34 cellular contexts compared by ENCODE assay signal in the genomic region with DNA sequence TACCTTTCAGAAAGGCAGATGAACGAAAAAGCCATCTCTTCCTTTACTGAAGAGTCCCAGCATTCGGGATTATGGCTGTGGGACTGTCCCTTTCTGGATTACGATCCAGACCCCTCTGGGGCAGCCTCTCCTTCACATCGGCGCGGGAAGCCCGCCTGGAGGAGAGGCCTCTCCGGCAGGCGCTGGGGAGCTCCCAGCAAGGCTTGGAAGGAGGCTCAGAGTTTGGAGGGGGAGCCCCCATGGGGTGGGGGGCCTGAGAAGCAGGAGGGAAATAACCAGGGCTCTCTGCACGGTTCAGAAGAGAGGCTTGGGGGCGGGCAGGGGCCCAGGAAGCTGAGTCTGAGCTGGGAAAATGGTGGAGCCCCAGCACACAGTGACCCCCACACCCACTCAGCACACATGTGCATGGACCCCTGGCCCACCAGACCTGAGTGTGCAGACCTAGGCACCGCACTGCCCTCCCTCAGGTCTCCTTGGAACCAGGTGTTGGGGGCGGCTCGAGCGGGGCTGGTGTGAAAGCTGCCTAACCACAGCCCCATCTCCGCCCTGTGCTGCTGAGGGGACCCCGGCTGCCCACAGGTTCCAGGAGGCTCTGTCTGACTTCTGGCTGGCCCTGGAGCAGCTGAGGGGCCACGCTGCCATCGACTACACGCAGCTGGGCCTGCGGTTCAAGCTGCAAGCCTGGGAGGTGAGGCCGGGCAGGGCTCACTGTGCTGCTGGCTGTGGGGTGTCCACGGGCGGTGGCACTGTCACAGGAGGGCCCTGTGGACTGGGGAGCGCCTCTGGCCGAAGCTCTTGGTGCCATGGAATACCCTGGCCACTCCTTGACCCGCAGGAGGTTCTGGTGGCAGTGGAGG. TPM values are rescaled to one million over a fixed set of nuclear protein-coding genes. Genes with fewer than 3 reads are reported as not detected.
DNase-seq lines count a peak whose midpoint lies in the region; ATAC-seq, FAIRE-seq and TF ChIP-seq lines count a peak whose summit lies in the region.
"Had no signal": no experiment of that assay in that cellular context is flagged by ENCODE, and none has a peak within 500 bp of the region (broad histone marks: within the 10 kb centered on the region; RNA-seq: fewer than 3 reads in every experiment).

No MANE protein-coding gene starts in this region.

- H3K36me3 Mint-ChIP-seq in memory B cell, result no peaks in the 10 kb centered on the region
- H3K36me3 Mint-ChIP-seq: CD8-positive, alpha-beta T cell; naive thymus-derived CD8-positive, alpha-beta T cell; stimulated activated naive B cell treated with anti-CD40 and anti-IgM and Interleukin-4, amounts not matched to agents 10 μg/mL and 1 μg/mL and 100 μg/mL, for 72 hours had no signal

- TF ChIP-seq RAD21 in K562 (CRISPR knock-in tag; conservative IDR thresholded peaks at IDR 0.05 in 1 of 2, IDR thresholded peaks at IDR 0.05 in 1 of 2), result no peak

- H3K36me3 ChIP-seq in left ventricle myocardium inferior (no peaks in the 10 kb centered on the region), K562 (ENCODE audit: control insufficient read depth, insufficient read depth, low read length) (no peaks in the 10 kb centered on the region)
- H3K36me3 ChIP-seq: HAP-1, Peyer's patch, SJCRH30, suprapubic skin, upper lobe of left lung had no signal

- intact Hi-C loops in left cardiac atrium (cut with DNase I), result no loop called here
- intact Hi-C loops in left ventricle myocardium inferior (cut with micrococcal nuclease), result no loop called here
- intact Hi-C loops in K562 (cut with micrococcal nuclease), result loop anchor here (10.0 kb wide), 1 partner anchor 123 kb away; a partner anchor contains a TSS

- TF ChIP-seq CTCF in left ventricle myocardium inferior (IDR thresholded peaks at IDR 0.05; ENCODE audit: borderline replicate concordance), result no peak
- no peak for TF ChIP-seq CTCF in K562 (IDR thresholded peaks at IDR 0.05 in 2 of 3, conservative IDR thresholded peaks at IDR 0.05 in 1 of 3; ENCODE audit: insufficient read depth in 2 of 3, low read depth in 1 of 3, low read length in 3 of 3)

- H3K4me3 Mint-ChIP-seq in memory B cell, result peak overlapping the region; percentile 12
- H3K4me3 Mint-ChIP-seq: activated CD4-positive, alpha-beta T cell treated with anti-CD3 and anti-CD28 coated beads, Interleukin-2, amount 10 ng/mL, durations not matched to agents 24 days and 14 days; CD8-positive, alpha-beta T cell; naive thymus-derived CD8-positive, alpha-beta T cell; stimulated activated naive B cell treated with anti-CD40 and anti-IgM and Interleukin-4, amounts not matched to agents 10 μg/mL and 1 μg/mL and 100 μg/mL, for 72 hours had no signal

- no peak overlapping the region for H3K27ac Mint-ChIP-seq in memory B cell
- H3K27ac Mint-ChIP-seq: activated CD4-positive, alpha-beta T cell treated with anti-CD3 and anti-CD28 coated beads, Interleukin-2, amount 10 ng/mL, durations not matched to agents 24 days and 14 days; CD8-positive, alpha-beta T cell; naive thymus-derived CD8-positive, alpha-beta T cell; stimulated activated naive B cell treated with anti-CD40 and anti-IgM and Interleukin-4, amounts not matched to agents 10 μg/mL and 1 μg/mL and 100 μg/mL, for 72 hours had no signal

- in situ Hi-C loops in K562 (cut with MboI), result no loop called here

- no TSS peak for BruUV-seq in K562 (replicated peaks; lab: Mats Ljungman, UMichigan)

- H3K9me1 ChIP-seq in K562 (ENCODE audit: control insufficient read depth, insufficient read depth, low read length), result no peaks in the 10 kb centered on the region

- CTCF ChIA-PET in K562 (lab: Yijun Ruan, JAX; ENCODE audit: low intra/inter-chr PET ratio), result no interaction called here

- H3K4me2 ChIP-seq in K562 (ENCODE audit: insufficient read depth, low read length), result no peak overlapping the region

- no peaks in the 10 kb centered on the region for H3K27me3 ChIP-seq in left ventricle myocardium inferior (ENCODE audit: low read depth)
- H3K27me3 ChIP-seq in K562 (ENCODE audit: control insufficient read depth in 2 of 2, insufficient read depth in 2 of 2, low read length in 2 of 2), result no peaks in the 10 kb centered on the region
- H3K27me3 ChIP-seq: Peyer's patch, suprapubic skin, upper lobe of left lung had no signal

- H3K9me3 Mint-ChIP-seq in memory B cell, result no peaks in the 10 kb centered on the region
- H3K9me3 Mint-ChIP-seq: activated CD4-positive, alpha-beta T cell treated with anti-CD3 and anti-CD28 coated beads, Interleukin-2, amount 10 ng/mL, durations not matched to agents 24 days and 14 days; CD8-positive, alpha-beta T cell; naive thymus-derived CD8-positive, alpha-beta T cell; stimulated activated naive B cell treated with anti-CD40 and anti-IgM and Interleukin-4, amounts not matched to agents 10 μg/mL and 1 μg/mL and 100 μg/mL, for 72 hours had no signal

- H3K4me3 ChIP-seq in left ventricle myocardium inferior (no peak overlapping the region), K562 (no peak overlapping the region)
- H3K4me3 ChIP-seq: GM12878, HAP-1, Peyer's patch, SJCRH30, skin epidermis, suprapubic skin, upper lobe of left lung had no signal

- peaks cover 1% of the 10 kb centered on the region for H3K27me3 Mint-ChIP-seq in memory B cell
- H3K27me3 Mint-ChIP-seq: naive thymus-derived CD8-positive, alpha-beta T cell had no signal

- no peak for FAIRE-seq in K562 (lab: Jason Lieb, UNC)
- FAIRE-seq: A204.1, astrocyte, GM12878, islet of Langerhans had no signal

- POLR2A ChIA-PET in K562 (lab: Yijun Ruan, JAX), result interaction anchor here (1.0 to 1.3 kb wide), 3 partner anchors 8 to 20 kb away, joined by 3 to 4 read pairs (median 4); no protein-coding TSS in a partner anchor

- peak; percentile 3 for DNase-seq in left cardiac atrium
- DNase-seq in left ventricle myocardium inferior, result no peak
- DNase-seq in K562 (ENCODE audit: extremely low read depth in 1 of 4, low spot score in 3 of 4), result no peak
- DNase-seq in memory B cell (ENCODE audit: low spot score in 2 of 2), result no peak
- DNase-seq in NCI-H82 (lab: John Stamatoyannopoulos, UW), result no peak
- no peak for DNase-seq in CD1c-positive myeloid dendritic cell (ENCODE audit: extremely low spot score)
- DNase-seq in activated naive CD4-positive, alpha-beta T cell treated with Interleukin-2 at 50 U/mL for 16 hours, result no peak
- DNase-seq: activated CD4-positive, alpha-beta T cell treated with anti-CD3 and anti-CD28 coated beads, Interleukin-2, amount 10 ng/mL, durations not matched to agents 24 days and 14 days; activated CD8-positive, alpha-beta memory T cell treated with anti-CD3 and anti-CD28 coated beads for 24 hours; activated effector memory CD4-positive, alpha-beta T cell treated with Interleukin-2 at 50 U/mL for 16 hours; activated T-cell treated with anti-CD3 and anti-CD28 coated beads for 4 hours; caudate nucleus; CD8-positive, alpha-beta T cell; glutamatergic neuron; Karpas-422; naive thymus-derived CD8-positive, alpha-beta T cell; NCI-H1436; NCI-H2081 treated with DMSO at 0.1 percent for 48 hours; NCI-H226; Peyer's patch; SJCRH30; stimulated activated naive B cell treated with anti-CD40 and anti-IgM and Interleukin-4, amounts not matched to agents 10 μg/mL and 1 μg/mL and 100 μg/mL, for 72 hours had no signal

- no peaks in the 10 kb centered on the region for H4K20me1 ChIP-seq in K562 (replicated peaks; ENCODE audit: control insufficient read depth, insufficient read depth, low read length)

- peak overlapping the region in 1 of 2 experiments; percentile 47; a peak in 1 of 4 replicates for H3K9ac ChIP-seq in K562 (ENCODE audit: insufficient read depth in 1 of 2, low read depth in 2 of 2, low read length in 2 of 2)

- no peak for TF ChIP-seq EP300 in K562 (IDR thresholded peaks at IDR 0.05; ENCODE audit: low read length)

- H3K4me1 ChIP-seq in left ventricle myocardium inferior (peaks cover 29% of the 10 kb centered on the region), K562 (replicated peaks in 1 of 2; ENCODE audit: control insufficient read depth in 2 of 2, insufficient read depth in 2 of 2, low read length in 2 of 2) (peaks cover 25 to 83% of the 10 kb centered on the region in 2 experiments)

- H3K4me1 Mint-ChIP-seq in memory B cell, result peaks cover 8% of the 10 kb centered on the region
- H3K4me1 Mint-ChIP-seq: activated CD4-positive, alpha-beta T cell treated with anti-CD3 and anti-CD28 coated beads, Interleukin-2, amount 10 ng/mL, durations not matched to agents 24 days and 14 days had no signal

- 75% methylated on average over 24 of the region's 27 CpGs for WGBS in K562 (ENCODE audit: insufficient coverage, low coverage, missing lambda C conversion rate)

- H3K79me2 ChIP-seq in K562 (ENCODE audit: control insufficient read depth, insufficient read depth, low read length), result peaks cover 4% of the 10 kb centered on the region; the same call in 2 of the 3 replicates

- no peaks in the 10 kb centered on the region for H3K9me3 ChIP-seq in left ventricle myocardium inferior (replicated peaks)
- H3K9me3 ChIP-seq in K562 (replicated peaks; ENCODE audit: control insufficient read depth, insufficient read depth, low read depth, low read length), result no peaks in the 10 kb centered on the region
- H3K9me3 ChIP-seq: HAP-1, Peyer's patch, SJCRH30, suprapubic skin, upper lobe of left lung had no signal

- no peak overlapping the region for H2AFZ ChIP-seq in K562 (ENCODE audit: low read depth, low read length)

- H3K27ac ChIP-seq in left ventricle myocardium inferior (replicated peaks), result no peak overlapping the region
- H3K27ac ChIP-seq in K562 (ENCODE audit: extremely low read depth, low read depth, low read length), result no peak overlapping the region
- H3K27ac ChIP-seq: Peyer's patch, SJCRH30, skin epidermis, suprapubic skin, upper lobe of left lung had no signal

- TF ChIP-seq POLR2A in K562 (conservative IDR thresholded peaks at IDR 0.05), result no peak

- no peak for ATAC-seq in left cardiac atrium
- ATAC-seq in K562, result no peak
- ATAC-seq in memory B cell (ENCODE audit: low read depth), result no peak
- no peak for ATAC-seq in GM21423 (IDR thresholded peaks at IDR 0.05; ENCODE audit: unreplicated experiment)
- ATAC-seq: CD8-positive, alpha-beta T cell; esophagus mucosa; GM12878; naive thymus-derived CD8-positive, alpha-beta T cell; stimulated activated naive B cell treated with anti-CD40 and anti-IgM and Interleukin-4, amounts not matched to agents 10 μg/mL and 1 μg/mL and 100 μg/mL, for 72 hours had no signal

RNA-seq across cellular contexts. Expression of a gene that starts 4.5 kb away (rescaled TPM):
- total RNA-seq in left cardiac atrium, result 1 to 10 TPM; 2.5 to 5.3 TPM
- 2.0 TPM for total RNA-seq in left ventricle myocardium inferior
- total RNA-seq in K562 (2011; cell fraction: chromatin; rRNA removed; ENCODE audit: low replicate concordance), result 0.25 and 0.97 TPM in 2 replicates
- 1.6 and 1.8 TPM in 2 replicates for total RNA-seq in K562 (2011; cell fraction: nucleolus; rRNA removed)
- 0.69 and 0.88 TPM in 2 replicates for total RNA-seq in K562 (2011; cell fraction: nucleoplasm; rRNA removed)
- total RNA-seq in K562 (2014; rRNA removed), result 0.33 and 0.50 TPM in 2 replicates
- total RNA-seq in K562 (2014; rRNA removed; fragmentation: Illumina TruSeq; extraction: Trizol), result not detected in 2 replicates
- total RNA-seq in K562 (2015; rRNA removed; fragmentation: Illumina TruSeq; extraction: Trizol), result 0.07 TPM in 1 of 2 replicates, not detected in the other
- 0.63 and 1.2 TPM in 2 replicates for total RNA-seq in K562 (2021)
- 0.11 and 0.22 TPM in 2 replicates for polyA plus RNA-seq in K562 (2011; rRNA removed)
- 0.13 and 0.36 TPM in 2 replicates for polyA plus RNA-seq in K562 (2011; cell fraction: cytosol; rRNA removed)
- polyA plus RNA-seq in K562 (2011; cell fraction: nucleus; rRNA removed), result 2.8 and 4.7 TPM in 2 replicates
- polyA plus RNA-seq in K562 (2012), result 0.34 and 2.4 TPM in 2 replicates
- not detected in 2 replicates for polyA plus RNA-seq in K562 (2014; fragmentation: Illumina TruSeq; extraction: Trizol)
- not detected for polyA plus RNA-seq in K562 (2014; fragmentation: Nextera tagmentation; extraction: Ambion mirVana)
- 0.20 and 0.50 TPM in 2 replicates for polyA plus RNA-seq in K562 (2014; rRNA removed)
- not detected in 2 replicates for polyA minus RNA-seq in K562 (2011; rRNA and poly(A)+ RNA removed)
- polyA minus RNA-seq in K562 (2011; cell fraction: cytosol; rRNA and poly(A)+ RNA removed), result not detected in 2 replicates
- polyA minus RNA-seq in K562 (2011; cell fraction: nucleus; rRNA and poly(A)+ RNA removed), result 0.81 and 1.00 TPM in 2 replicates
- total RNA-seq: fibroblast of villous mesenchyme, GM12878, SJCRH30 had no signal

RNA-seq across cellular contexts. Expression of a gene that starts 4.7 kb away (rescaled TPM):
- 10 to 100 TPM in 1 of 2 donors, 1 to 10 TPM in 1; 8.0 to 11.7 TPM for total RNA-seq in left cardiac atrium
- 9.2 TPM for total RNA-seq in left ventricle myocardium inferior
- total RNA-seq in K562 (2011; cell fraction: chromatin; rRNA removed; ENCODE audit: low replicate concordance), result 17.3 and 38.8 TPM in 2 replicates
- total RNA-seq in K562 (2011; cell fraction: nucleolus; rRNA removed), result 26.5 and 29.7 TPM in 2 replicates
- 17.2 and 17.5 TPM in 2 replicates for total RNA-seq in K562 (2011; cell fraction: nucleoplasm; rRNA removed)
- total RNA-seq in K562 (2014; rRNA removed), result 6.5 and 6.7 TPM in 2 replicates
- 1.3 and 1.5 TPM in 2 replicates for total RNA-seq in K562 (2014; rRNA removed; fragmentation: Illumina TruSeq; extraction: Trizol)
- total RNA-seq in K562 (2015; rRNA removed; fragmentation: Illumina TruSeq; extraction: Trizol), result 3.3 and 3.4 TPM in 2 replicates
- total RNA-seq in K562 (2021), result 11.7 and 12.5 TPM in 2 replicates
- polyA plus RNA-seq in K562 (2011; rRNA removed), result 3.9 and 8.0 TPM in 2 replicates
- polyA plus RNA-seq in K562 (2011; cell fraction: cytosol; rRNA removed), result 5.1 and 8.7 TPM in 2 replicates
- polyA plus RNA-seq in K562 (2011; cell fraction: nucleus; rRNA removed), result 60.2 and 73.6 TPM in 2 replicates
- 7.9 and 18.3 TPM in 2 replicates for polyA plus RNA-seq in K562 (2012)
- polyA plus RNA-seq in K562 (2014; fragmentation: Illumina TruSeq; extraction: Trizol), result 5.6 and 8.5 TPM in 2 replicates
- under 1 TPM; 0.29 to 0.35 TPM for polyA plus RNA-seq in K562 (2014; fragmentation: Nextera tagmentation; extraction: Ambion mirVana)
- 8.6 and 10.2 TPM in 2 replicates for polyA plus RNA-seq in K562 (2014; rRNA removed)
- 2.0 and 3.0 TPM in 2 replicates for polyA minus RNA-seq in K562 (2011; rRNA and poly(A)+ RNA removed)
- 2.3 and 5.6 TPM in 2 replicates for polyA minus RNA-seq in K562 (2011; cell fraction: cytosol; rRNA and poly(A)+ RNA removed)
- 6.2 and 8.9 TPM in 2 replicates for polyA minus RNA-seq in K562 (2011; cell fraction: nucleus; rRNA and poly(A)+ RNA removed)

RNA-seq across cellular contexts. Expression of a gene that starts 13.5 kb away (rescaled TPM):
- total RNA-seq in left cardiac atrium (not detected), left ventricle myocardium inferior (not detected), K562 (2014; rRNA removed) (0.16 and 0.27 TPM in 2 replicates), K562 (2014; rRNA removed; fragmentation: Illumina TruSeq; extraction: Trizol) (not detected in 2 replicates), K562 (2015; rRNA removed; fragmentation: Illumina TruSeq; extraction: Trizol) (0.08 TPM in 1 of 2 replicates, not detected in the other), K562 (2021) (0.13 and 0.18 TPM in 2 replicates)
- total RNA-seq in K562 (2011; cell fraction: chromatin; rRNA removed; ENCODE audit: low replicate concordance), result 0.23 and 0.67 TPM in 2 replicates
- 0.50 and 0.53 TPM in 2 replicates for total RNA-seq in K562 (2011; cell fraction: nucleolus; rRNA removed)
- total RNA-seq in K562 (2011; cell fraction: nucleoplasm; rRNA removed), result 0.22 TPM in 1 of 2 replicates, not detected in the other
- polyA plus RNA-seq in K562 (2011; rRNA removed) (0.06 and 0.11 TPM in 2 replicates), K562 (2014; fragmentation: Illumina TruSeq; extraction: Trizol) (0.07 TPM in 1 of 2 replicates, not detected in the other), K562 (2014; fragmentation: Nextera tagmentation; extraction: Ambion mirVana) (not detected), K562 (2014; rRNA removed) (0.20 TPM in 1 of 2 replicates, not detected in the other)
- polyA plus RNA-seq in K562 (2011; cell fraction: cytosol; rRNA removed), result 0.04 and 0.27 TPM in 2 replicates
- 0.63 and 1.0 TPM in 2 replicates for polyA plus RNA-seq in K562 (2011; cell fraction: nucleus; rRNA removed)
- 0.12 and 0.16 TPM in 2 replicates for polyA plus RNA-seq in K562 (2012)
- polyA minus RNA-seq in K562 (2011; rRNA and poly(A)+ RNA removed), result not detected in 2 replicates
- polyA minus RNA-seq in K562 (2011; cell fraction: cytosol; rRNA and poly(A)+ RNA removed), result not detected in 2 replicates
- polyA minus RNA-seq in K562 (2011; cell fraction: nucleus; rRNA and poly(A)+ RNA removed), result 0.13 and 0.22 TPM in 2 replicates
- total RNA-seq: activated CD4-positive, alpha-beta T cell treated with anti-CD3 and anti-CD28 coated beads, Interleukin-2, amount 10 ng/mL, durations not matched to agents 24 days and 14 days; CD8-positive, alpha-beta T cell; esophagus mucosa; GM12878; naive thymus-derived CD8-positive, alpha-beta T cell; omental fat pad; SJCRH30; suprapubic skin had no signal
- polyA plus RNA-seq: GM12878; naive thymus-derived CD8-positive, alpha-beta T cell had no signal

RNA-seq across cellular contexts. Expression of a gene that starts 31.5 kb away (rescaled TPM):
- total RNA-seq in left cardiac atrium, result 10 to 100 TPM; 20.5 to 25.1 TPM
- 9.8 TPM for total RNA-seq in left ventricle myocardium inferior
- 47.6 and 128 TPM in 2 replicates for total RNA-seq in K562 (2011; cell fraction: chromatin; rRNA removed; ENCODE audit: low replicate concordance)
- 87.2 and 93.1 TPM in 2 replicates for total RNA-seq in K562 (2011; cell fraction: nucleolus; rRNA removed)
- 47.3 and 58.7 TPM in 2 replicates for total RNA-seq in K562 (2011; cell fraction: nucleoplasm; rRNA removed)
- 49.2 and 60.0 TPM in 2 replicates for total RNA-seq in K562 (2014; rRNA removed)
- 24.4 and 29.3 TPM in 2 replicates for total RNA-seq in K562 (2014; rRNA removed; fragmentation: Illumina TruSeq; extraction: Trizol)
- total RNA-seq in K562 (2015; rRNA removed; fragmentation: Illumina TruSeq; extraction: Trizol), result 28.2 and 29.1 TPM in 2 replicates
- 72.0 and 74.5 TPM in 2 replicates for total RNA-seq in K562 (2021)
- polyA plus RNA-seq in K562 (2011; rRNA removed), result 44.9 and 71.8 TPM in 2 replicates
- 59.2 and 114 TPM in 2 replicates for polyA plus RNA-seq in K562 (2011; cell fraction: cytosol; rRNA removed)
- 244 and 400 TPM in 2 replicates for polyA plus RNA-seq in K562 (2011; cell fraction: nucleus; rRNA removed)
- 38.5 and 48.2 TPM in 2 replicates for polyA plus RNA-seq in K562 (2012)
- 26.4 and 44.1 TPM in 2 replicates for polyA plus RNA-seq in K562 (2014; fragmentation: Illumina TruSeq; extraction: Trizol)
- under 1 TPM; 0.20 to 0.42 TPM for polyA plus RNA-seq in K562 (2014; fragmentation: Nextera tagmentation; extraction: Ambion mirVana)
- 76.3 and 82.7 TPM in 2 replicates for polyA plus RNA-seq in K562 (2014; rRNA removed)
- polyA minus RNA-seq in K562 (2011; rRNA and poly(A)+ RNA removed), result 25.2 and 31.9 TPM in 2 replicates
- polyA minus RNA-seq in K562 (2011; cell fraction: cytosol; rRNA and poly(A)+ RNA removed), result 37.7 and 44.3 TPM in 2 replicates
- polyA minus RNA-seq in K562 (2011; cell fraction: nucleus; rRNA and poly(A)+ RNA removed), result 47.9 and 59.5 TPM in 2 replicates
